In the genomic region with DNA sequence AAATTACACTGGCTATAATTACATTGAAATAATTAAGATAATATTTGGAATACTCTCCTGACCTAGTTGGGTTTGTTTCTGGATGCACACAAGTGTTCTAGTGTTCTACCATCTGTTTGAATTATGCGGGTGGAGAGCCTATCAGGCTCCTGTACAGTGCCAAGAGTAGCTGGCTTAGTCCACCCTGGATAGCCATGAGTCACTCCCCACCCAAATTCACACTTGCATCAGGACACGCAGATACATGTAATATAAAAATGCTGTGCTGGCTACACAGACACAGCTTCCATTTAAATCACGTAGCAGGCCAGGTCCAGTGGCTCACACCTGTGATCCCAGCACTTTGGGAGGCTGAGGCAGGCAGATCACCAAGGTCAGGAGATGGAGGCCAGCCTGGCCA, we compare ENCODE assay signal across 15 cellular contexts.
DNase-seq lines count a peak whose midpoint lies in the region; ATAC-seq, FAIRE-seq and TF ChIP-seq lines count a peak whose summit lies in the region.
"Had no signal": no experiment of that assay in that cellular context is flagged by ENCODE, and none has a peak within 500 bp of the region (broad histone marks: within the 10 kb centered on the region; RNA-seq: fewer than 3 reads in every experiment).

No MANE protein-coding gene starts in this region.

- no peak overlapping the region for H3K27ac Mint-ChIP-seq in naive thymus-derived CD8-positive, alpha-beta T cell
- H3K27ac Mint-ChIP-seq: CD8-positive, alpha-beta T cell had no signal

- H3K9ac ChIP-seq in IMR-90 (ENCODE audit: low read depth, low read length), result no peak overlapping the region

- dilution Hi-C loops in IMR-90 (cut with HindIII; ENCODE audit: low sequenced_read_pairs, unreplicated experiment), result no loop called here

- intact Hi-C loops in IMR-90 (cut with micrococcal nuclease), result no loop called here
- intact Hi-C loops in uterus (cut with DNase I; ENCODE audit: low total_unique reads), result no loop called here

- no peak overlapping the region for H3K18ac ChIP-seq in IMR-90 (ENCODE audit: low read depth, low read length)

- in situ Hi-C loops in IMR-90 (cut with MboI; ENCODE audit: low sequenced_read_pairs), result no loop called here

- H2BK15ac ChIP-seq in IMR-90 (ENCODE audit: low read depth, low read length), result no peak overlapping the region

- no peak overlapping the region for H2AK9ac ChIP-seq in IMR-90 (replicated peaks; ENCODE audit: low read depth, low read length, poor library complexity)

- peaks cover 0 to 2% (median 0%) of the 10 kb centered on the region in 3 donors for H3K36me3 Mint-ChIP-seq in naive thymus-derived CD8-positive, alpha-beta T cell
- H3K36me3 Mint-ChIP-seq: CD8-positive, alpha-beta T cell had no signal

- TF ChIP-seq RAD21 in IMR-90 (IDR thresholded peaks at IDR 0.05; ENCODE audit: low read length), result no peak

- H3K4me1 ChIP-seq in IMR-90 (ENCODE audit: control insufficient read depth, insufficient read depth, low read length) (no peaks in the 10 kb centered on the region), foreskin keratinocyte (peaks cover 7% of the 10 kb centered on the region), uterus (no peaks in the 10 kb centered on the region)

- TF ChIP-seq POLR2A in IMR-90 (IDR thresholded peaks at IDR 0.05; ENCODE audit: low read depth, low read length) (no peak), uterus (IDR thresholded peaks at IDR 0.05) (no peak)

- H2BK20ac ChIP-seq in IMR-90 (ENCODE audit: low read depth, low read length), result no peak overlapping the region

- H3K27me3 ChIP-seq in IMR-90 (ENCODE audit: control insufficient read depth, insufficient read depth, low read length), result no peaks in the 10 kb centered on the region
- no peaks in the 10 kb centered on the region for H3K27me3 ChIP-seq in bronchial epithelial cell (ENCODE audit: control insufficient read depth, insufficient read depth, low read length)
- no peaks in the 10 kb centered on the region for H3K27me3 ChIP-seq in foreskin keratinocyte
- H3K27me3 ChIP-seq in uterus, result no peaks in the 10 kb centered on the region

- H3K4me2 ChIP-seq in IMR-90 (ENCODE audit: low read depth, low read length), result no peak overlapping the region

- CTCF ChIA-PET in IMR-90 (lab: Yijun Ruan, JAX), result no interaction called here

- POLR2A ChIA-PET in IMR-90 (lab: Charles Lee; ENCODE audit: unreplicated experiment), result interaction anchor here (0.6 kb wide), 1 partner anchor 1314 kb away, joined by 8 read pairs; no protein-coding TSS in a partner anchor
- POLR2A ChIA-PET in naive thymus-derived CD8-positive, alpha-beta T cell (lab: Charles Lee), result no interaction called here

- H4K8ac ChIP-seq in IMR-90 (ENCODE audit: low read depth in 2 of 2, low read length in 2 of 2), result no peak overlapping the region; a peak in 1 of 4 replicates

- no peaks in the 10 kb centered on the region for H3K9me3 ChIP-seq in IMR-90 (ENCODE audit: control insufficient read depth, insufficient read depth, low read length)
- H3K9me3 ChIP-seq in uterus, result no peaks in the 10 kb centered on the region

- WGBS in IMR-90 (ENCODE audit: extremely low coverage in 2 of 2, insufficient read length in 1 of 2), 2 experiments, result no CpG with 5 or more reads among the region's 3 CpGs

- TF ChIP-seq CTCF in AG10803 (conservative IDR thresholded peaks at IDR 0.05; ENCODE audit: low read length) (no peak), IMR-90 (conservative IDR thresholded peaks at IDR 0.05; ENCODE audit: low read depth, low read length) (no peak), bronchial epithelial cell (IDR thresholded peaks at IDR 0.05; ENCODE audit: insufficient read depth, low read length, severe bottlenecking) (no peak), foreskin keratinocyte (conservative IDR thresholded peaks at IDR 0.05) (no peak), uterus (IDR thresholded peaks at IDR 0.05) (no peak)

- no peaks in the 10 kb centered on the region for H3K9me1 ChIP-seq in IMR-90 (ENCODE audit: insufficient read depth, low read length)

- H3K4me1 Mint-ChIP-seq in naive thymus-derived CD8-positive, alpha-beta T cell, result no peaks in the 10 kb centered on the region

- H3K36me3 ChIP-seq in IMR-90 (ENCODE audit: control insufficient read depth, insufficient read depth, low read length) (no peaks in the 10 kb centered on the region), bronchial epithelial cell (ENCODE audit: control insufficient read depth, insufficient read depth, low read length) (no peaks in the 10 kb centered on the region), uterus (no peaks in the 10 kb centered on the region)

- H3K79me1 ChIP-seq in IMR-90 (ENCODE audit: low read depth in 1 of 2, low read length in 2 of 2), result no peaks in the 10 kb centered on the region

- no peak overlapping the region for H3K27ac ChIP-seq in IMR-90 (ENCODE audit: insufficient read depth, low read length)
- H3K27ac ChIP-seq in foreskin keratinocyte, result no peak overlapping the region
- H3K27ac ChIP-seq in uterus, result no peak overlapping the region

- H4K20me1 ChIP-seq in IMR-90 (ENCODE audit: insufficient read depth, low read length), result no peaks in the 10 kb centered on the region

- H3K14ac ChIP-seq in IMR-90 (replicated peaks; ENCODE audit: low read depth, low read length), result no peak overlapping the region

- DNase-seq in AG10803 (ENCODE audit: low read depth), result peak; percentile 79
- DNase-seq in IMR-90, result peak; percentile 36
- DNase-seq in bronchial epithelial cell (ENCODE audit: low read depth), result peak; percentile 85
- DNase-seq in foreskin keratinocyte, result peak; percentile 40 to 72
- DNase-seq in uterus, result no peak
- DNase-seq in nucleus accumbens (lab: John Stamatoyannopoulos, UW), result no peak
- no peak for DNase-seq in ecto neural progenitor cell (ENCODE audit: low spot score)
- DNase-seq in naive thymus-derived CD8-positive, alpha-beta T cell, result no peak
- DNase-seq: CD8-positive, alpha-beta T cell; DND-41; NCI-H446; PC-3; Right ventricle myocardium superior had no signal

- H3K9me3 Mint-ChIP-seq in naive thymus-derived CD8-positive, alpha-beta T cell, result peaks cover 0 to 6% (median 2%) of the 10 kb centered on the region in 9 donors

- H3K27me3 Mint-ChIP-seq in naive thymus-derived CD8-positive, alpha-beta T cell, result peaks cover 0 to 1% (median 0%) of the 10 kb centered on the region in 5 donors

- H2BK120ac ChIP-seq in IMR-90 (ENCODE audit: low read depth, low read length), result no peak overlapping the region

- no peak for ATAC-seq in IMR-90 (ENCODE audit: low read depth)
- peak; percentile 98 for ATAC-seq in foreskin keratinocyte
- ATAC-seq in naive thymus-derived CD8-positive, alpha-beta T cell, result no peak
- ATAC-seq: CD8-positive, alpha-beta T cell; PC-3; SK-N-SH treated with all-trans-retinoic acid at 6 μM for 48 hours had no signal

- no peak overlapping the region for H3K4ac ChIP-seq in IMR-90 (ENCODE audit: low read depth, low read length)

- H2AFZ ChIP-seq in IMR-90 (replicated peaks; ENCODE audit: low read length, poor library complexity), result no peak overlapping the region

- H3K4me3 ChIP-seq in AG10803 (ENCODE audit: low read length) (no peak overlapping the region), IMR-90 (ENCODE audit: insufficient read depth, low read depth, low read length) (no peak overlapping the region), bronchial epithelial cell (ENCODE audit: low read depth, low read length) (no peak overlapping the region), uterus (no peak overlapping the region)

- no peak overlapping the region for H4K91ac ChIP-seq in IMR-90 (ENCODE audit: insufficient read depth, low read depth, low read length)

- H2BK5ac ChIP-seq in IMR-90 (ENCODE audit: low read depth, low read length, poor library complexity, severe bottlenecking), result no peak overlapping the region

- no TSS peak for BruUV-seq in IMR-90 (replicated peaks; lab: Mats Ljungman, UMichigan)

- H3K23ac ChIP-seq in IMR-90 (ENCODE audit: low read depth, low read length), result no peak overlapping the region

- H2AK5ac ChIP-seq in IMR-90 (ENCODE audit: low read depth, low read length), result no peak overlapping the region

- no peak overlapping the region for H4K5ac ChIP-seq in IMR-90 (ENCODE audit: low read depth, low read length)

- FAIRE-seq in bronchial epithelial cell (lab: Jason Lieb, UNC), result no peak
- FAIRE-seq: H54 had no signal

- H3K56ac ChIP-seq in IMR-90 (ENCODE audit: extremely low read depth, insufficient read depth, low read length), result no peak overlapping the region

- H3K4me3 Mint-ChIP-seq in naive thymus-derived CD8-positive, alpha-beta T cell, result no peak overlapping the region
- H3K4me3 Mint-ChIP-seq: CD8-positive, alpha-beta T cell had no signal

TF ChIP-seq in IMR-90, 13 proteins besides CTCF, POLR2A, EP300 and RAD21 (continues in another document):
- TF ChIP-seq CEBPB (IDR thresholded peaks at IDR 0.05; ENCODE audit: low read depth, low read length) (no peak), BHLHE40 (IDR thresholded peaks at IDR 0.05; ENCODE audit: low read depth, low read length) (no peak), MAZ (IDR thresholded peaks at IDR 0.05; ENCODE audit: borderline replicate concordance, low read depth, low read length) (no peak), MXI1 (IDR thresholded peaks at IDR 0.05; ENCODE audit: borderline replicate concordance, low read depth, low read length) (no peak), MAFK (IDR thresholded peaks at IDR 0.05; ENCODE audit: low read depth, low read length) (no peak), NFE2L2 (IDR thresholded peaks at IDR 0.05; ENCODE audit: low read depth, low read length) (no peak), RFX5 (IDR thresholded peaks at IDR 0.05; ENCODE audit: low read depth, low read length) (no peak), CHD1 (IDR thresholded peaks at IDR 0.05; ENCODE audit: low read depth, low read length) (no peak), SMC3 (IDR thresholded peaks at IDR 0.05; ENCODE audit: low read depth, low read length) (no peak), FOS (IDR thresholded peaks at IDR 0.05; ENCODE audit: low read depth, low read length) (no peak)
- TF ChIP-seq, protein P1, sequence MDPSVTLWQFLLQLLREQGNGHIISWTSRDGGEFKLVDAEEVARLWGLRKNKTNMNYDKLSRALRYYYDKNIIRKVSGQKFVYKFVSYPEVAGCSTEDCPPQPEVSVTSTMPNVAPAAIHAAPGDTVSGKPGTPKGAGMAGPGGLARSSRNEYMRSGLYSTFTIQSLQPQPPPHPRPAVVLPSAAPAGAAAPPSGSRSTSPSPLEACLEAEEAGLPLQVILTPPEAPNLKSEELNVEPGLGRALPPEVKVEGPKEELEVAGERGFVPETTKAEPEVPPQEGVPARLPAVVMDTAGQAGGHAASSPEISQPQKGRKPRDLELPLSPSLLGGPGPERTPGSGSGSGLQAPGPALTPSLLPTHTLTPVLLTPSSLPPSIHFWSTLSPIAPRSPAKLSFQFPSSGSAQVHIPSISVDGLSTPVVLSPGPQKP (IDR thresholded peaks at IDR 0.05; ENCODE audit: borderline replicate concordance, low read depth, low read length), result no peak
- TF ChIP-seq, protein P2, sequence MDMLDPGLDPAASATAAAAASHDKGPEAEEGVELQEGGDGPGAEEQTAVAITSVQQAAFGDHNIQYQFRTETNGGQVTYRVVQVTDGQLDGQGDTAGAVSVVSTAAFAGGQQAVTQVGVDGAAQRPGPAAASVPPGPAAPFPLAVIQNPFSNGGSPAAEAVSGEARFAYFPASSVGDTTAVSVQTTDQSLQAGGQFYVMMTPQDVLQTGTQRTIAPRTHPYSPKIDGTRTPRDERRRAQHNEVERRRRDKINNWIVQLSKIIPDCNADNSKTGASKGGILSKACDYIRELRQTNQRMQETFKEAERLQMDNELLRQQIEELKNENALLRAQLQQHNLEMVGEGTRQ (IDR thresholded peaks at IDR 0.05; ENCODE audit: low read depth, low read length), result no peak

Comparison
In these comparisons a context has a peak if more than half of its experiments do, and no peak if none do; other contexts are left out.
1. DNase-seq: peak in AG10803 (single experiment), IMR-90 (single experiment), bronchial epithelial cell (single experiment) and foreskin keratinocyte (2 of 2); none in uterus (0 of 2), nucleus accumbens (0 of 56), ecto neural progenitor cell (single experiment) and naive thymus-derived CD8-positive, alpha-beta T cell (0 of 10).